28 cellular contexts compared by ENCODE assay signal in the genomic region with DNA sequence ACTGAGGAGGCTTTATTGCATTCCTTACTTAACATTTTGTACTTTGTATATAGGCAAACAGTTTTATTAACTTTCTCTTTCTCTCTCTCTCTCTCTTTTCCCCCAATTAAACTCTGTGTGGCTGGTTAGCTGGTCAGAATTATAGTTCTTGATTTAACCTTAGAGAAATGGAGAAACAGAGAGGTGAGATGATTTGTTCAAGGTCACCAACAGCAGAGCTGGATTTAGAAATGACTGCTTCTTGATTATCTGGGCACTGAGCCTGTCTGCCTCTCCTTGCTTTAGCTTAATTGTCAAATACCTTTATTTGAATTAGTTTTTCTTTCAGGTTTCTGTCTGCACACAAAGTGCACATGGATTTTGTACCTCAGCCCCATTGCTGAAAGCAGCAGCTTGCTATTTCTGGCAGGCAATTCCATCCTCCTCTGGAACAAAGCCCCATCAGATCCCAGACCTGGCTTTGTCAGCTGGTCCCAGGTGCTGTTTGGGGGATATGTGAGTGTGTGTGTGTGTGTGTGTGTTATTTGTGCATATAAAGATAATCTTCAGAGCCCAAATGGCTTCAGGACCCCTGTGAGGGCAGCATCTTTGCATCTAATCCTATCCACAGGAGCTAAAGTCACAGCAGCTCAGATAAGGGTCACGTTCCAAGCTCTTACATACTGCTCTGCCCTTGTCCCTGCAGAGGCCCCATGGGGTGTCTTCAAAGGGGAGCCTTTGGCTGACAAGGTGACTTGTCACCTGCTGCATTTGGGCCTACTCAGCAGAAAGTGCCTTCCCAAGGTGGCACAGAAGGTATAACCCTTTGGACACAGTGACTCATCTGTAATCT. TPM values are rescaled to one million over a fixed set of nuclear protein-coding genes. Genes with fewer than 3 reads are reported as not detected.
DNase-seq lines count a peak whose midpoint lies in the region; ATAC-seq, FAIRE-seq and TF ChIP-seq lines count a peak whose summit lies in the region.
"Had no signal": no experiment of that assay in that cellular context is flagged by ENCODE, and none has a peak within 500 bp of the region (broad histone marks: within the 10 kb centered on the region; RNA-seq: fewer than 3 reads in every experiment).

No MANE protein-coding gene starts in this region.

- H3K23ac ChIP-seq in trophoblast cell (ENCODE audit: low read length) = no peak overlapping the region

- H2BK5ac ChIP-seq in trophoblast cell (ENCODE audit: low read depth, low read length, poor library complexity) = peak overlapping the region; percentile 81

- no peaks in the 10 kb centered on the region for H3K9me3 Mint-ChIP-seq in activated CD4-positive, alpha-beta T cell treated with anti-CD3 and anti-CD28 coated beads, Interleukin-2, amount 10 ng/mL, durations not matched to agents 24 days and 14 days
- H3K9me3 Mint-ChIP-seq: activated naive CD8-positive, alpha-beta T cell treated with anti-CD3 and anti-CD28 coated beads for 36 hours; GM23338; natural killer cell had no signal

- peak overlapping the region; percentile 17 for H4K8ac ChIP-seq in trophoblast cell (ENCODE audit: low read depth, low read length)

- H3K4me2 ChIP-seq in trophoblast cell (ENCODE audit: low read length) = no peak overlapping the region
- H3K4me2 ChIP-seq: GM23338 had no signal

- ATAC-seq in GM21447 (IDR thresholded peaks at IDR 0.05; ENCODE audit: unreplicated experiment) = no peak
- ATAC-seq: GM23338; lower lobe of right lung; natural killer cell; pancreas; stimulated activated naive B cell treated with anti-CD40 and anti-IgM and Interleukin-4, amounts not matched to agents 10 μg/mL and 1 μg/mL and 100 μg/mL, for 72 hours; T-helper 17 cell had no signal

- H3K4me3 Mint-ChIP-seq in activated CD4-positive, alpha-beta T cell treated with anti-CD3 and anti-CD28 coated beads, Interleukin-2, amount 10 ng/mL, durations not matched to agents 24 days and 14 days = no peak overlapping the region
- H3K4me3 Mint-ChIP-seq: activated naive CD8-positive, alpha-beta T cell treated with anti-CD3 and anti-CD28 coated beads for 36 hours; CD4-positive, CD25-positive, alpha-beta regulatory T cell; GM23338; natural killer cell; stimulated activated naive B cell treated with anti-CD40 and anti-IgM and Interleukin-4, amounts not matched to agents 10 μg/mL and 1 μg/mL and 100 μg/mL, for 72 hours; T-helper 17 cell had no signal

- H3K27me3 ChIP-seq in bronchial epithelial cell (ENCODE audit: control insufficient read depth, insufficient read depth, low read length) (peaks cover 2% of the 10 kb centered on the region), trophoblast cell (ENCODE audit: insufficient read depth, low read length) (no peaks in the 10 kb centered on the region), breast epithelium (peaks cover 0 to 18% of the 10 kb centered on the region in 2 donors)
- H3K27me3 ChIP-seq: right lobe of liver, uterus had no signal

- no peak overlapping the region for H3K9ac ChIP-seq in trophoblast cell (ENCODE audit: low read length)

- no peaks in the 10 kb centered on the region for H3K79me2 ChIP-seq in trophoblast cell (ENCODE audit: control insufficient read depth, insufficient read depth, low read length, poor library complexity)

- H2AFZ ChIP-seq in trophoblast cell (ENCODE audit: insufficient read depth, low read length, poor library complexity) = no peak overlapping the region

- peak overlapping the region; percentile 98 for H2BK12ac ChIP-seq in trophoblast cell (ENCODE audit: low read length)

- TF ChIP-seq CTCF in bronchial epithelial cell (IDR thresholded peaks at IDR 0.05; ENCODE audit: insufficient read depth, low read length, severe bottlenecking) = no peak
- no peak for TF ChIP-seq CTCF in breast epithelium (IDR thresholded peaks at IDR 0.05)

- peak overlapping the region; percentile 80 for H4K12ac ChIP-seq in trophoblast cell (ENCODE audit: low read depth, low read length)

- H4K91ac ChIP-seq in trophoblast cell (ENCODE audit: low read depth, low read length) = peak overlapping the region; percentile 77

- peaks cover 26% of the 10 kb centered on the region for H3K79me1 ChIP-seq in trophoblast cell (ENCODE audit: low read length)

- peak overlapping the region; percentile 6 for H3K4ac ChIP-seq in trophoblast cell (ENCODE audit: low read depth, low read length)

- H2BK120ac ChIP-seq in trophoblast cell (ENCODE audit: insufficient read depth, low read length, poor library complexity) = peak overlapping the region; percentile 57

- H3K27me3 Mint-ChIP-seq in activated CD4-positive, alpha-beta T cell treated with anti-CD3 and anti-CD28 coated beads, Interleukin-2, amount 10 ng/mL, durations not matched to agents 24 days and 14 days = peaks cover 54% of the 10 kb centered on the region

- H3K27ac ChIP-seq in trophoblast cell (ENCODE audit: low read depth, low read length) (peak overlapping the region; percentile 11), breast epithelium (no peak overlapping the region)
- H3K27ac ChIP-seq: lower lobe of right lung, pancreas, right lobe of liver, suprapubic skin, uterus had no signal

- H3K36me3 ChIP-seq in bronchial epithelial cell (ENCODE audit: control insufficient read depth, insufficient read depth, low read length) (no peaks in the 10 kb centered on the region), trophoblast cell (ENCODE audit: control insufficient read depth in 1 of 2, insufficient read depth in 2 of 2, low read length in 2 of 2) (no peaks in the 10 kb centered on the region), breast epithelium (no peaks in the 10 kb centered on the region)
- H3K36me3 ChIP-seq: lower lobe of right lung, pancreas, right lobe of liver, suprapubic skin, uterus had no signal

- peak; percentile 70 for FAIRE-seq in bronchial epithelial cell (lab: Jason Lieb, UNC)
- FAIRE-seq: pancreas had no signal

- H3K36me3 Mint-ChIP-seq in activated CD4-positive, alpha-beta T cell treated with anti-CD3 and anti-CD28 coated beads, Interleukin-2, amount 10 ng/mL, durations not matched to agents 24 days and 14 days (ENCODE audit: low read depth) = no peaks in the 10 kb centered on the region
- H3K36me3 Mint-ChIP-seq: activated naive CD8-positive, alpha-beta T cell treated with anti-CD3 and anti-CD28 coated beads for 36 hours; CD4-positive, CD25-positive, alpha-beta regulatory T cell; stimulated activated naive B cell treated with anti-CD40 and anti-IgM and Interleukin-4, amounts not matched to agents 10 μg/mL and 1 μg/mL and 100 μg/mL, for 72 hours had no signal

- TF ChIP-seq POLR2A in breast epithelium (IDR thresholded peaks at IDR 0.05) = no peak

- intact Hi-C loops in breast epithelium (cut with DNase I; ENCODE audit: low total_unique reads) = no loop called here
- intact Hi-C loops in activated CD4-positive, alpha-beta T cell treated with anti-CD3 and anti-CD28 coated beads, Interleukin-2, amount 10 ng/mL, durations not matched to agents 24 days and 14 days (cut with micrococcal nuclease) = no loop called here

- peak overlapping the region; percentile 60 for H3K14ac ChIP-seq in trophoblast cell (ENCODE audit: low read length)

- DNase-seq in NCI-H1694 (lab: John Stamatoyannopoulos, UW) (peak; percentile 10), NCI-H1694 treated with DMSO at 0.1 percent for 48 hours (lab: John Stamatoyannopoulos, UW) (no peak), NCI-H69 (lab: John Stamatoyannopoulos, UW) (peak; percentile 60), bronchial epithelial cell (ENCODE audit: low read depth) (no peak), trophoblast cell (no peak), breast epithelium (ENCODE audit: low spot score in 2 of 2) (no peak)
- no peak for DNase-seq in activated CD4-positive, alpha-beta T cell treated with anti-CD3 and anti-CD28 coated beads, Interleukin-2, amount 10 ng/mL, durations not matched to agents 24 days and 14 days
- DNase-seq: 8988T; activated effector memory CD4-positive, alpha-beta T cell treated with anti-CD3 and anti-CD28 coated beads, Interleukin-2, amount 50 U/mL, for 16 hours; activated naive CD8-positive, alpha-beta T cell treated with anti-CD3 and anti-CD28 coated beads for 36 hours; aorta; CD4-positive, CD25-positive, alpha-beta regulatory T cell; EL; islet precursor cell; lower lobe of right lung; natural killer cell; NCI-H1092; NCI-H187 treated with DMSO at 0.1 percent for 48 hours; NCI-H526 treated with DMSO at 0.1 percent for 48 hours; pancreas; stimulated activated naive B cell treated with anti-CD40 and anti-IgM and Interleukin-4, amounts not matched to agents 10 μg/mL and 1 μg/mL and 100 μg/mL, for 72 hours; T-helper 17 cell; uterus had no signal

- no peaks in the 10 kb centered on the region for H3K4me1 Mint-ChIP-seq in activated CD4-positive, alpha-beta T cell treated with anti-CD3 and anti-CD28 coated beads, Interleukin-2, amount 10 ng/mL, durations not matched to agents 24 days and 14 days
- H3K4me1 Mint-ChIP-seq: natural killer cell; stimulated activated naive B cell treated with anti-CD40 and anti-IgM and Interleukin-4, amounts not matched to agents 10 μg/mL and 1 μg/mL and 100 μg/mL, for 72 hours had no signal

- no CpG with 5 or more reads among the region's 1 CpG for WGBS in trophoblast cell (ENCODE audit: extremely low coverage, insufficient coverage, insufficient read length)

- H2AK5ac ChIP-seq in trophoblast cell (ENCODE audit: low read length) = peak overlapping the region; percentile 95

- peaks cover 3% of the 10 kb centered on the region for H3K9me3 ChIP-seq in trophoblast cell (ENCODE audit: insufficient read depth, low read depth, low read length)
- no peaks in the 10 kb centered on the region for H3K9me3 ChIP-seq in breast epithelium
- H3K9me3 ChIP-seq: lower lobe of right lung, pancreas, right lobe of liver, suprapubic skin, uterus had no signal

- peak overlapping the region; percentile 77 for H3K18ac ChIP-seq in trophoblast cell (ENCODE audit: low read length)

- H3K27ac Mint-ChIP-seq in activated CD4-positive, alpha-beta T cell treated with anti-CD3 and anti-CD28 coated beads, Interleukin-2, amount 10 ng/mL, durations not matched to agents 24 days and 14 days = no peak overlapping the region
- H3K27ac Mint-ChIP-seq: activated naive CD8-positive, alpha-beta T cell treated with anti-CD3 and anti-CD28 coated beads for 36 hours; CD4-positive, CD25-positive, alpha-beta regulatory T cell; GM23338; natural killer cell; stimulated activated naive B cell treated with anti-CD40 and anti-IgM and Interleukin-4, amounts not matched to agents 10 μg/mL and 1 μg/mL and 100 μg/mL, for 72 hours; T-helper 17 cell had no signal

- H3K4me3 ChIP-seq in bronchial epithelial cell (ENCODE audit: low read depth, low read length) (no peak overlapping the region), trophoblast cell (ENCODE audit: low read depth, low read length) (no peak overlapping the region), breast epithelium (no peak overlapping the region)
- H3K4me3 ChIP-seq: GM23338, lower lobe of right lung, pancreas, right lobe of liver, suprapubic skin, uterus had no signal

- H3K4me1 ChIP-seq in trophoblast cell (ENCODE audit: control insufficient read depth in 1 of 2, insufficient read depth in 2 of 2, low read length in 2 of 2) (peaks cover 10 to 17% of the 10 kb centered on the region in 2 experiments), breast epithelium (no peaks in the 10 kb centered on the region)
- H3K4me1 ChIP-seq: lower lobe of right lung, pancreas, uterus had no signal

RNA-seq across cellular contexts. Expression of gene GJD2, which starts 35.5 kb away (rescaled TPM):
- total RNA-seq in bronchial epithelial cell (not detected in 2 replicates), breast epithelium (not detected)
- polyA plus RNA-seq in trophoblast cell (2013) = 8.7 and 9.7 TPM in 2 replicates
- total RNA-seq in activated CD4-positive, alpha-beta T cell treated with anti-CD3 and anti-CD28 coated beads, Interleukin-2, amount 10 ng/mL, durations not matched to agents 24 days and 14 days = not detected in 2 replicates
- total RNA-seq: activated naive CD8-positive, alpha-beta T cell treated with anti-CD3 and anti-CD28 coated beads for 36 hours; CD4-positive, CD25-positive, alpha-beta regulatory T cell; lower lobe of right lung; natural killer cell; right lobe of liver; RPMI7951; T-helper 17 cell had no signal
- polyA plus RNA-seq: aorta; CD4-positive, CD25-positive, alpha-beta regulatory T cell had no signal

Comparison
In these comparisons a context has a peak if more than half of its experiments do, and no peak if none do; other contexts are left out.
1. DNase-seq: peak in NCI-H1694 (single experiment) and NCI-H69 (single experiment); none in NCI-H1694 treated with DMSO at 0.1 percent for 48 hours (single experiment), bronchial epithelial cell (single experiment), trophoblast cell (0 of 2), breast epithelium (0 of 2) and activated CD4-positive, alpha-beta T cell treated with anti-CD3 and anti-CD28 coated beads, Interleukin-2, amount 10 ng/mL, durations not matched to agents 24 days and 14 days (single experiment).